In the genomic region with DNA sequence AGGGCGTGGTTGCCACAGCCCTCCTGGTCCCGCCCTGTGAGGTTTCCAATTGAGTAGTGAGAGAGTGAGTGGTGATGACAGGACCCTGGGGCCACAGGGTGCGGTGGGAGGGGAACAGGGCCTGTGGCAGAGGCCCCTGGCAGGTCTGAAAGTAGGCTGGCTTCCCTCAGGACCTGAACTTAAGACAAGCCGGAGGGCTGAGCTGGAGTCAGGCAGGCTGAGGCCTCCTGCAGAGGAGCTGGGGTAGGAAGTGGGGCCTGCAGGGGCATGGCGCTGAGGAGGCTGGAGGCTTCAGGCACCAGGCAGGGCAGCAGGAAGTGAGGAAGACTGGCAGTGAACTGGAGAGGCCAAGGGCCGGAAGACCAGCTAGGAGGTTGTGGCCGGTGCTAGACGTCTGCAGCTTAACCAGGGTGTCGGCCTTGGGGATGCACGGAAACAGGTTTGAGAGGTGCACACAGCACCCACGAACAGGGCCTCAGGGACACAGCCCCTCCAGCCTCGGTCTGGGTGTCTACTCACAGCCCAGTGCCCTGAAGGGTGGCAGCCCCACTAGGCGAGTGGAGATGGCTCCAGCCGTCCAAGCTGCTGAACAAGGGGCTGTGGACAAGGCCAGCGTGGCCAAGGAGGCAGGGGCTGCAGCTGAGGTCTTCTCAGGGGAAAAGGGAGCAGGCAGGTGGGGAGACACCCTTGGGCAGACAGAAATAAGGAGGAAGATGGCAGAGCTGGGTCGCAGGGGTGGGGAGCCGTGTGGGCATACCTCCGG, we compare ENCODE assay signal across 8 cellular contexts. TPM values are rescaled to one million over a fixed set of nuclear protein-coding genes. Genes with fewer than 3 reads are reported as not detected.
DNase-seq lines count a peak whose midpoint lies in the region; ATAC-seq and TF ChIP-seq lines count a peak whose summit lies in the region.
"Had no signal": no experiment of that assay in that cellular context is flagged by ENCODE, and none has a peak within 500 bp of the region (broad histone marks: within the 10 kb centered on the region; RNA-seq: fewer than 3 reads in every experiment).

No MANE protein-coding gene starts in this region.

- intact Hi-C loops in activated CD4-positive, alpha-beta memory T cell treated with anti-CD3 and anti-CD28 coated beads for 36 hours (cut with micrococcal nuclease) = loop anchor here (1.0 to 2.0 kb wide), 2 partner anchors 41 to 49 kb away; a partner anchor contains a TSS

- H4K5ac ChIP-seq in H9 (ENCODE audit: insufficient read length, low read depth, low read length) = no peak overlapping the region

- POLR2A ChIA-PET in activated CD4-positive, alpha-beta memory T cell treated with anti-CD3 and anti-CD28 coated beads for 36 hours (lab: Charles Lee) = interaction anchor here (0.7 to 2.7 kb wide), 7 partner anchors 14 to 91 kb away, joined by 3 to 16 read pairs (median 4); a partner anchor contains a TSS

- no peaks in the 10 kb centered on the region for H4K20me1 ChIP-seq in H9 (ENCODE audit: control insufficient read depth, insufficient read depth, insufficient read length)

- no peak overlapping the region for H2AFZ ChIP-seq in H9 (ENCODE audit: low read length)

- H3K27ac ChIP-seq in H9 (ENCODE audit: insufficient read length, low read depth, low read length) = no peak overlapping the region
- H3K27ac ChIP-seq: prostate gland had no signal

- no peak for ATAC-seq in HG02970 (IDR thresholded peaks at IDR 0.05; ENCODE audit: low FRiP score, unreplicated experiment)

- no CpG with 5 or more reads among the region's 18 CpGs for WGBS in H9 (ENCODE audit: extremely low coverage, insufficient read length, low lambda C conversion rate)

- CTCF ChIA-PET in activated CD4-positive, alpha-beta memory T cell treated with anti-CD3 and anti-CD28 coated beads for 36 hours (lab: Charles Lee) = interaction anchor here (1.1 to 8.3 kb wide), 9 partner anchors 14 to 214 kb away, joined by 4 to 62 read pairs (median 8); a partner anchor contains a TSS

- no peaks in the 10 kb centered on the region for H3K9me3 Mint-ChIP-seq in H9
- no peaks in the 10 kb centered on the region for H3K9me3 Mint-ChIP-seq in activated CD4-positive, alpha-beta memory T cell treated with anti-CD3 and anti-CD28 coated beads for 36 hours
- H3K9me3 Mint-ChIP-seq in chondrocyte (ENCODE audit: low read depth) = no peaks in the 10 kb centered on the region

- H3K23ac ChIP-seq in H9 (ENCODE audit: insufficient read length, low read depth, low read length) = no peak overlapping the region

- no peak overlapping the region for H2BK12ac ChIP-seq in H9 (ENCODE audit: insufficient read length, low read depth, low read length)

- no peak overlapping the region; a peak in 1 of 7 replicates for H3K27ac Mint-ChIP-seq in H9
- H3K27ac Mint-ChIP-seq in activated CD4-positive, alpha-beta memory T cell treated with anti-CD3 and anti-CD28 coated beads for 36 hours = peak overlapping the region; percentile 82
- H3K27ac Mint-ChIP-seq in chondrocyte (ENCODE audit: unreplicated experiment) = no peak overlapping the region

- no peak overlapping the region for H4K91ac ChIP-seq in H9 (ENCODE audit: insufficient read length, low read depth, low read length)

- H3K79me1 ChIP-seq in H9 (ENCODE audit: insufficient read depth, low read depth, low read length, poor library complexity, severe bottlenecking) = no peaks in the 10 kb centered on the region

- no peak for DNase-seq in H9
- peak; percentile 84 for DNase-seq in activated CD4-positive, alpha-beta memory T cell treated with anti-CD3 and anti-CD28 coated beads for 36 hours
- peak; percentile 93 for DNase-seq in chondrocyte (ENCODE audit: low spot score)
- peak; percentile 74 to 76 for DNase-seq in stimulated activated CD8-positive, alpha-beta memory T cell treated with anti-CD3 and anti-CD28 coated beads, Interleukin-15, amount 100 ng/mL, for 48 hours (ENCODE audit: low read depth in 2 of 2)
- DNase-seq in T1000 (lab: John Stamatoyannopoulos, UW) = no peak
- DNase-seq in HUDEP-2 (lab: John Stamatoyannopoulos, UW; ENCODE audit: unreplicated experiment in 76 of 76) = no peak

- no peak overlapping the region for H2BK5ac ChIP-seq in H9 (ENCODE audit: insufficient read length, low read length)

- no peak overlapping the region for H3K9ac ChIP-seq in H9 (ENCODE audit: extremely low read depth, insufficient read length, low read length)

- H3K4me2 ChIP-seq in H9 (ENCODE audit: insufficient read depth, insufficient read length, low read length) = no peak overlapping the region

- H3K27me3 Mint-ChIP-seq in H9 (ENCODE audit: low read depth) (no peaks in the 10 kb centered on the region; the same call in 1 of the 2 replicates), chondrocyte (ENCODE audit: low read depth) (peaks cover 6% of the 10 kb centered on the region)
- H3K27me3 Mint-ChIP-seq in activated CD4-positive, alpha-beta memory T cell treated with anti-CD3 and anti-CD28 coated beads for 36 hours = no peaks in the 10 kb centered on the region

- no peaks in the 10 kb centered on the region for H3K27me3 ChIP-seq in H9 (ENCODE audit: insufficient read depth, low read length)

- peak overlapping the region; percentile 1 for H3K18ac ChIP-seq in H9 (ENCODE audit: insufficient read length, low read depth, low read length)

- H3T11ph ChIP-seq in H9 (ENCODE audit: low read length) = no peak overlapping the region

- H4K8ac ChIP-seq in H9 (replicated peaks; ENCODE audit: insufficient read length, low read depth, low read length) = no peak overlapping the region

- H3K9me3 ChIP-seq in H9 (ENCODE audit: control insufficient read depth, low read depth, low read length) = no peaks in the 10 kb centered on the region
- H3K9me3 ChIP-seq: prostate gland had no signal

- H3K4me1 Mint-ChIP-seq in H9 (peaks cover 13 to 17% of the 10 kb centered on the region in 2 experiments), chondrocyte (ENCODE audit: low read depth) (no peaks in the 10 kb centered on the region)
- peaks cover 43% of the 10 kb centered on the region for H3K4me1 Mint-ChIP-seq in activated CD4-positive, alpha-beta memory T cell treated with anti-CD3 and anti-CD28 coated beads for 36 hours (ENCODE audit: low read depth)

- no peak overlapping the region for H2BK15ac ChIP-seq in H9 (ENCODE audit: low read depth, low read length)

- H3K14ac ChIP-seq in H9 (ENCODE audit: insufficient read depth, low read length) = no peak overlapping the region

- H3K79me2 ChIP-seq in H9 (ENCODE audit: insufficient read depth, low read length) = no peaks in the 10 kb centered on the region

- no peaks in the 10 kb centered on the region for H3K23me2 ChIP-seq in H9 (ENCODE audit: insufficient read length, low read depth, low read length, poor library complexity, severe bottlenecking)

- H2AK5ac ChIP-seq in H9 (ENCODE audit: insufficient read length, low read length) = no peak overlapping the region

- H3K56ac ChIP-seq in H9 (ENCODE audit: insufficient read length, low read depth, low read length) = no peak overlapping the region

- H2BK20ac ChIP-seq in H9 (ENCODE audit: low read depth, low read length, poor library complexity, severe bottlenecking) = no peak overlapping the region

- no peak overlapping the region for H2BK120ac ChIP-seq in H9 (ENCODE audit: low read depth, low read length, poor library complexity, severe bottlenecking)

- TF ChIP-seq CTCF in H9 (conservative IDR thresholded peaks at IDR 0.05) = no peak
- no peak for TF ChIP-seq CTCF in chondrocyte (IDR thresholded peaks at IDR 0.05)

- H3K4ac ChIP-seq in H9 (ENCODE audit: low read depth, low read length) = no peak overlapping the region

- H3K36me3 Mint-ChIP-seq in H9 (ENCODE audit: insufficient read depth in 1 of 3, low read depth in 3 of 3) (no peaks in the 10 kb centered on the region; a peak in 1 of 7 replicates), chondrocyte (ENCODE audit: low read depth) (no peaks in the 10 kb centered on the region)
- H3K36me3 Mint-ChIP-seq in activated CD4-positive, alpha-beta memory T cell treated with anti-CD3 and anti-CD28 coated beads for 36 hours = no peaks in the 10 kb centered on the region

- H3K4me1 ChIP-seq in H9 (ENCODE audit: insufficient read depth, low read length) = no peaks in the 10 kb centered on the region
- H3K4me1 ChIP-seq: prostate gland had no signal

- H3K4me3 Mint-ChIP-seq in H9 = no peak overlapping the region; a peak in 1 of 5 replicates
- H3K4me3 Mint-ChIP-seq in activated CD4-positive, alpha-beta memory T cell treated with anti-CD3 and anti-CD28 coated beads for 36 hours = peak overlapping the region; percentile 79
- H3K4me3 Mint-ChIP-seq in chondrocyte (ENCODE audit: unreplicated experiment) = no peak overlapping the region

RNA-seq across cellular contexts. Expression of a gene that starts 17.8 kb away (rescaled TPM):
- total RNA-seq in H9 (2021) (51.4 and 53.6 TPM in 2 replicates), chondrocyte (49.0 to 71.1 TPM (median 49.4 TPM) in 3 replicates)
- total RNA-seq in activated CD4-positive, alpha-beta memory T cell treated with anti-CD3 and anti-CD28 coated beads for 36 hours = 100 to 1,000 TPM; 102 to 103 TPM

RNA-seq across cellular contexts. Expression of a gene that starts 41.4 kb away (rescaled TPM):
- 4.9 and 5.0 TPM in 2 replicates for total RNA-seq in H9 (2021)
- 10 to 100 TPM; 23.6 to 24.3 TPM for total RNA-seq in activated CD4-positive, alpha-beta memory T cell treated with anti-CD3 and anti-CD28 coated beads for 36 hours
- total RNA-seq in chondrocyte = 10.1 to 29.4 TPM (median 28.6 TPM) in 3 replicates

Comparison
In these comparisons a context has a peak if more than half of its experiments do, and no peak if none do; other contexts are left out.
1. DNase-seq: peak in activated CD4-positive, alpha-beta memory T cell treated with anti-CD3 and anti-CD28 coated beads for 36 hours (single experiment), chondrocyte (single experiment) and stimulated activated CD8-positive, alpha-beta memory T cell treated with anti-CD3 and anti-CD28 coated beads, Interleukin-15, amount 100 ng/mL, for 48 hours (2 of 2); none in H9 (single experiment), T1000 (single experiment) and HUDEP-2 (0 of 76).